Comparison of ENCODE assay signal across 3 cellular contexts in genomic region chr1:1148569-1148968, GRCh38.
TF ChIP-seq lines count a peak whose summit lies in the region.

No MANE protein-coding gene starts in this region.

TF ChIP-seq in GM23338, 12 proteins besides CTCF, POLR2A, EP300 and RAD21:
- TF ChIP-seq EZH2phosphoT487 (IDR thresholded peaks at IDR 0.05; ENCODE audit: unreplicated experiment) (no peak), POLR2AphosphoS5 (IDR thresholded peaks at IDR 0.05; ENCODE audit: low read depth) (no peak), NANOG (IDR thresholded peaks at IDR 0.05; ENCODE audit: borderline replicate concordance) (no peak)

TF ChIP-seq in IMR-90, 13 proteins besides CTCF, POLR2A, EP300 and RAD21:
- TF ChIP-seq NFE2L2 (IDR thresholded peaks at IDR 0.05; ENCODE audit: low read depth, low read length) (no peak), MXI1 (IDR thresholded peaks at IDR 0.05; ENCODE audit: borderline replicate concordance, low read depth, low read length) (no peak), FOS (IDR thresholded peaks at IDR 0.05; ENCODE audit: low read depth, low read length) (no peak)

TF ChIP-seq in K562, 482 proteins besides CTCF, POLR2A, EP300 and RAD21:
- TF ChIP-seq SMAD2 (IDR thresholded peaks at IDR 0.05; ENCODE audit: low read depth, low read length) = no peak
- TF ChIP-seq HMG20A (CRISPR knock-in tag; conservative IDR thresholded peaks at IDR 0.05) = no peak
- no peak for TF ChIP-seq ZEB2 (IDR thresholded peaks at IDR 0.05)
- no peak for TF ChIP-seq FIP1L1 (IDR thresholded peaks at IDR 0.05; ENCODE audit: low read depth, low read length, poor library complexity, severe bottlenecking)
- TF ChIP-seq TFE3 (CRISPR knock-in tag; IDR thresholded peaks at IDR 0.05) = 0 out of 2 replicates have a peak, but pooled peaks have one; percentile 11
- no peak for TF ChIP-seq NR4A1 (CRISPR knock-in tag; IDR thresholded peaks at IDR 0.05)
- no peak for TF ChIP-seq NR4A1 (tag; IDR thresholded peaks at IDR 0.05)
- no peak for TF ChIP-seq NFE2 (IDR thresholded peaks at IDR 0.05; ENCODE audit: low read depth)
- TF ChIP-seq MCM3 (IDR thresholded peaks at IDR 0.05) = 0 out of 2 replicates have a peak, but pooled peaks have one; percentile 0
- TF ChIP-seq HOXB6 (CRISPR knock-in tag; IDR thresholded peaks at IDR 0.05; ENCODE audit: borderline replicate concordance) = no peak
- peak; percentile 38; the same call in 1 of the 2 replicates for TF ChIP-seq USF2 (CRISPR knock-in tag; IDR thresholded peaks at IDR 0.05)
- TF ChIP-seq ASH1L (IDR thresholded peaks at IDR 0.05; ENCODE audit: borderline replicate concordance, low read depth, partially characterized antibody) = no peak
- peak; percentile 55; the same call in 1 of the 2 replicates for TF ChIP-seq L3MBTL2 (IDR thresholded peaks at IDR 0.05)
- TF ChIP-seq USF1 (CRISPR knock-in tag; IDR thresholded peaks at IDR 0.05) = peak; percentile 51; the same call in 1 of the 2 replicates
- TF ChIP-seq HEY1 (CRISPR knock-in tag; IDR thresholded peaks at IDR 0.05; ENCODE audit: borderline replicate concordance) = no peak
